ENCODE assay signal across 9 cellular contexts in genomic region chr1:230825061-230825803, GRCh38. TPM values are rescaled to one million over a fixed set of nuclear protein-coding genes. Genes with fewer than 3 reads are reported as not detected.
A peak's percentile ranks its signal among the peaks of the same experiment; 100 is the strongest.
DNase-seq lines count a peak whose midpoint lies in the region; ATAC-seq, FAIRE-seq and TF ChIP-seq lines count a peak whose summit lies in the region.
"Had no signal": no experiment of that assay in that cellular context is flagged by ENCODE, and none has a peak within 500 bp of the region (broad histone marks: within the 10 kb centered on the region; RNA-seq: fewer than 3 reads in every experiment).

No MANE protein-coding gene starts in this region.

- H3K4me3 Mint-ChIP-seq in MCF 10A (ENCODE audit: unreplicated experiment), result peak overlapping the region; percentile 7
- no peak overlapping the region for H3K4me3 Mint-ChIP-seq in activated naive CD4-positive, alpha-beta T cell treated with anti-CD3 and anti-CD28 coated beads for 36 hours

- POLR2A ChIA-PET in MCF 10A (lab: Yijun Ruan, JAX), result interaction anchor here (0.6 to 1.6 kb wide), 16 partner anchors 8 to 414 kb away, joined by 3 to 23 read pairs (median 3); partner anchors contain the start of gene C1orf198

- no peaks in the 10 kb centered on the region for H3K36me3 Mint-ChIP-seq in MCF 10A (ENCODE audit: insufficient read depth, unreplicated experiment)
- no peaks in the 10 kb centered on the region for H3K36me3 Mint-ChIP-seq in activated naive CD4-positive, alpha-beta T cell treated with anti-CD3 and anti-CD28 coated beads for 36 hours (ENCODE audit: low read depth)

- BruUV-seq in MCF 10A (replicated peaks; lab: Mats Ljungman, UMichigan), result no TSS peak

- H3K4me1 Mint-ChIP-seq in MCF 10A (ENCODE audit: insufficient read depth, unreplicated experiment), result peaks cover 24% of the 10 kb centered on the region
- H3K4me1 Mint-ChIP-seq in activated naive CD4-positive, alpha-beta T cell treated with anti-CD3 and anti-CD28 coated beads for 36 hours (ENCODE audit: low read depth), result no peaks in the 10 kb centered on the region

- CTCF ChIA-PET in MCF 10A (lab: Yijun Ruan, JAX), result interaction anchor here (0.6 to 1.3 kb wide), 5 partner anchors 21 to 385 kb away, joined by 3 to 6 read pairs (median 3); no protein-coding TSS in a partner anchor
- CTCF ChIA-PET in activated naive CD4-positive, alpha-beta T cell treated with anti-CD3 and anti-CD28 coated beads for 36 hours (lab: Charles Lee), result no interaction called here

- no peaks in the 10 kb centered on the region for H3K9me3 Mint-ChIP-seq in MCF 10A (ENCODE audit: unreplicated experiment)
- H3K9me3 Mint-ChIP-seq in activated naive CD4-positive, alpha-beta T cell treated with anti-CD3 and anti-CD28 coated beads for 36 hours, result no peaks in the 10 kb centered on the region

- DNase-seq in A172 (ENCODE audit: low spot score) (peak; percentile 81), LHCN-M2 (ENCODE audit: low read depth) (peak; percentile 87), MCF 10A (ENCODE audit: unreplicated experiment) (peak; percentile 97), left lobe of liver (ENCODE audit: low spot score) (no peak), NCI-H345 (lab: John Stamatoyannopoulos, UW) (no peak), frontal cortex (ENCODE audit: low spot score in 2 of 2) (no peak), NCI-H510A (lab: John Stamatoyannopoulos, UW) (no peak)
- DNase-seq in activated naive CD4-positive, alpha-beta T cell treated with anti-CD3 and anti-CD28 coated beads for 36 hours, result no peak
- DNase-seq: GF-D8 had no signal

- H3K27ac Mint-ChIP-seq in MCF 10A (ENCODE audit: low read depth, unreplicated experiment), result peak overlapping the region; percentile 17
- H3K27ac Mint-ChIP-seq in activated naive CD4-positive, alpha-beta T cell treated with anti-CD3 and anti-CD28 coated beads for 36 hours, result no peak overlapping the region

- peaks cover 19% of the 10 kb centered on the region for H3K27me3 Mint-ChIP-seq in MCF 10A (ENCODE audit: insufficient read depth, unreplicated experiment)
- peaks cover 3% of the 10 kb centered on the region for H3K27me3 Mint-ChIP-seq in activated naive CD4-positive, alpha-beta T cell treated with anti-CD3 and anti-CD28 coated beads for 36 hours (ENCODE audit: low read depth)

- intact Hi-C loops in MCF 10A (cut with micrococcal nuclease), result no loop called here
- intact Hi-C loops in activated naive CD4-positive, alpha-beta T cell treated with anti-CD3 and anti-CD28 coated beads for 36 hours (cut with micrococcal nuclease), result no loop called here

- no peak for FAIRE-seq in frontal cortex (lab: Jason Lieb, UNC)

- TF ChIP-seq CTCF in MCF 10A (IDR thresholded peaks at IDR 0.05; ENCODE audit: unreplicated experiment), result no peak

- peak; percentile 48 for ATAC-seq in left lobe of liver

RNA-seq across cellular contexts. Expression of gene C1orf198, which starts 43.1 kb away (rescaled TPM):
- 42.9 and 43.6 TPM in 2 replicates for total RNA-seq in A172 (2014; rRNA removed; shearing (Covaris generic))
- total RNA-seq in LHCN-M2 (2014; rRNA removed) (12.7 and 18.0 TPM in 2 replicates), MCF 10A (2022) (13.7 and 19.2 TPM in 2 replicates), left lobe of liver (4.6 TPM), frontal cortex (16.3 TPM)
- 40.0 TPM for polyA plus RNA-seq in LHCN-M2 (2012)
- total RNA-seq in activated naive CD4-positive, alpha-beta T cell treated with anti-CD3 and anti-CD28 coated beads for 36 hours, result 1 to 10 TPM; 4.7 to 4.9 TPM

Comparison
In these comparisons a context has a peak if more than half of its experiments do, and no peak if none do; other contexts are left out.
1. DNase-seq: peak in A172 (single experiment), LHCN-M2 (single experiment) and MCF 10A (single experiment); none in left lobe of liver (single experiment), NCI-H345 (single experiment), frontal cortex (0 of 2), activated naive CD4-positive, alpha-beta T cell treated with anti-CD3 and anti-CD28 coated beads for 36 hours (single experiment) and NCI-H510A (single experiment).